30 cellular contexts compared by ENCODE assay signal in the genomic region with DNA sequence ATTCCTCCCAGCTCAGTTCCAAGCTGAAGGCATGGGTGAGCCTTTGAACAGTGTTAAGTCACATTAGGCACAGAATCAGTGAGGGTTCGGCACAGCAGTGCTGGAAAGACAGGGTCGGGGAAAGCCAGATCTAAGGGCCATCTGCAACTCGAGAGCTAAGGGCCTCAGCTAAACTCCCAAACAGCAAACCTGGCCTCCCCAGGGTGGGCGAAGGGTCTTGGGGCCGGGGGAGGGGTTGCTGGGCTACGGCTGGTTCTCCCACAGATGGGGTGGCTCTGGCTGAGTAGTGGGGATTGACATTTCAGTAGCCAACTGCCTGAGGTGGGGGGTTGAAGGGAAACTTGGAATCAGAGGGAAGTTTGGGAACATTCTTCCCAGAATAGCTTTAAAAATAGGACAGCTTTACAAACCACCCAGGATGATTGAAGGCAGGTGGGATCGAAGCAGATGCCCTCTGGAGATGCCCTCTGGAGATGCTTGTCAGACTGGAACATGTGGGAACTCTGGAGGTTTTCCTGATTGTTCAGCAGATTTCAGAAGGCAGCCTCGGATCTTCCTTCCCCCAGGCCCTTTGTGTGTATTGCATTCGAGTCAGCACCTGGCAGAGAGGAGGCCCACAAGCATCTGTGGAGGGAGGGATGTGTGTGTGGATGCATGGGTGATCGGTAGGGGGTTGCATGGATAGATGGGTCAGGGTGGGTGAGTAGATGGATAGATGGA.
DNase-seq lines count a peak whose midpoint lies in the region; ATAC-seq and TF ChIP-seq lines count a peak whose summit lies in the region.
"Had no signal": no experiment of that assay in that cellular context is flagged by ENCODE, and none has a peak within 500 bp of the region (broad histone marks: within the 10 kb centered on the region; RNA-seq: fewer than 3 reads in every experiment).

No MANE protein-coding gene starts in this region.

- H3K4me3 ChIP-seq in coronary artery (no peak overlapping the region), suprapubic skin (no peak overlapping the region)
- H3K4me3 ChIP-seq: HAP-1, hepatocyte, psoas muscle, SK-N-MC, thyroid gland had no signal

- H3K9me3 Mint-ChIP-seq in activated CD8-positive, alpha-beta memory T cell treated with anti-CD3 and anti-CD28 coated beads, Interleukin-2, amount 10 ng/mL, durations not matched to agents 7 days and 5 days (ENCODE audit: low read depth): no peaks in the 10 kb centered on the region
- no peaks in the 10 kb centered on the region for H3K9me3 Mint-ChIP-seq in neural crest cell
- H3K9me3 Mint-ChIP-seq: activated T-helper 1 cell treated with anti-CD3 and anti-CD28 coated beads, Interleukin-12 subunit alpha, Interleukin-12 subunit beta, Interleukin-2, Interleukin-4 antibody, amounts not matched to agents 30 ng/mL and 10 ng/mL and 1 ng/mL, durations not matched to agents 14 hours and 24 hours and 36 hours; CD4-positive, alpha-beta T cell had no signal

- H3K27me3 Mint-ChIP-seq in activated CD8-positive, alpha-beta memory T cell treated with anti-CD3 and anti-CD28 coated beads, Interleukin-2, amount 10 ng/mL, durations not matched to agents 7 days and 5 days: peaks cover 3% of the 10 kb centered on the region
- H3K27me3 Mint-ChIP-seq in neural crest cell (ENCODE audit: low read depth): no peaks in the 10 kb centered on the region
- H3K27me3 Mint-ChIP-seq: CD4-positive, alpha-beta T cell had no signal

- TF ChIP-seq CTCF in coronary artery (IDR thresholded peaks at IDR 0.05) (no peak), neural crest cell (conservative IDR thresholded peaks at IDR 0.05) (no peak), suprapubic skin (IDR thresholded peaks at IDR 0.05) (no peak), GM13977 (IDR thresholded peaks at IDR 0.05; ENCODE audit: extremely low read depth, insufficient read depth, missing control alignments) (no peak)

- peaks cover 12% of the 10 kb centered on the region for H3K4me1 ChIP-seq in suprapubic skin
- H3K4me1 ChIP-seq: HAP-1 had no signal

- peaks cover 4% of the 10 kb centered on the region for H3K4me1 Mint-ChIP-seq in activated CD8-positive, alpha-beta memory T cell treated with anti-CD3 and anti-CD28 coated beads, Interleukin-2, amount 10 ng/mL, durations not matched to agents 7 days and 5 days
- H3K4me1 Mint-ChIP-seq in neural crest cell: no peaks in the 10 kb centered on the region

- no peak for TF ChIP-seq POLR2A in suprapubic skin (IDR thresholded peaks at IDR 0.05)

- no peak overlapping the region for H3K4me3 Mint-ChIP-seq in activated CD8-positive, alpha-beta memory T cell treated with anti-CD3 and anti-CD28 coated beads, Interleukin-2, amount 10 ng/mL, durations not matched to agents 7 days and 5 days
- no peak overlapping the region for H3K4me3 Mint-ChIP-seq in neural crest cell
- H3K4me3 Mint-ChIP-seq: activated CD4-positive, alpha-beta T cell treated with anti-CD3 and anti-CD28 coated beads, Interleukin-2, amount 10 ng/mL, durations not matched to agents 24 days and 14 days; activated T-helper 1 cell treated with anti-CD3 and anti-CD28 coated beads, Interleukin-12 subunit alpha, Interleukin-12 subunit beta, Interleukin-2, Interleukin-4 antibody, amounts not matched to agents 30 ng/mL and 10 ng/mL and 1 ng/mL, durations not matched to agents 14 hours and 24 hours and 36 hours; CD4-positive, alpha-beta T cell had no signal

- no peaks in the 10 kb centered on the region for H3K27me3 ChIP-seq in suprapubic skin
- H3K27me3 ChIP-seq: hepatocyte, thyroid gland had no signal

- no peak overlapping the region for H3K27ac Mint-ChIP-seq in activated CD8-positive, alpha-beta memory T cell treated with anti-CD3 and anti-CD28 coated beads, Interleukin-2, amount 10 ng/mL, durations not matched to agents 7 days and 5 days
- H3K27ac Mint-ChIP-seq in neural crest cell (ENCODE audit: unreplicated experiment): peak overlapping the region; percentile 27
- H3K27ac Mint-ChIP-seq: activated CD4-positive, alpha-beta T cell treated with anti-CD3 and anti-CD28 coated beads, Interleukin-2, amount 10 ng/mL, durations not matched to agents 24 days and 14 days; activated naive CD4-positive, alpha-beta T cell treated with anti-CD3 and anti-CD28 coated beads, Interleukin-2, amount 50 U/mL, for 72 hours; activated T-helper 1 cell treated with anti-CD3 and anti-CD28 coated beads, Interleukin-12 subunit alpha, Interleukin-12 subunit beta, Interleukin-2, Interleukin-4 antibody, amounts not matched to agents 30 ng/mL and 10 ng/mL and 1 ng/mL, durations not matched to agents 14 hours and 24 hours and 36 hours; CD4-positive, alpha-beta T cell had no signal

- WGBS in suprapubic skin: 79% methylated on average over 10 of the region's 10 CpGs

- CTCF ChIA-PET in activated CD8-positive, alpha-beta memory T cell treated with anti-CD3 and anti-CD28 coated beads, Interleukin-2, amount 10 ng/mL, durations not matched to agents 7 days and 5 days (lab: Charles Lee): interaction anchor here (1.2 kb wide), 1 partner anchor 17 kb away, joined by 3 read pairs; no protein-coding TSS in a partner anchor

- H3K36me3 Mint-ChIP-seq in activated CD8-positive, alpha-beta memory T cell treated with anti-CD3 and anti-CD28 coated beads, Interleukin-2, amount 10 ng/mL, durations not matched to agents 7 days and 5 days: peaks cover 1% of the 10 kb centered on the region
- peaks cover 6% of the 10 kb centered on the region for H3K36me3 Mint-ChIP-seq in neural crest cell (ENCODE audit: low read depth)
- H3K36me3 Mint-ChIP-seq: activated naive CD4-positive, alpha-beta T cell treated with anti-CD3 and anti-CD28 coated beads, Interleukin-2, amount 50 U/mL, for 72 hours had no signal

- H3K27ac ChIP-seq in coronary artery (peak overlapping the region in 1 of 2 donors; percentile 48), suprapubic skin (no peak overlapping the region)
- H3K27ac ChIP-seq: hepatocyte, KMS-11, psoas muscle, SK-N-MC, thyroid gland, VCaP had no signal

- peak; percentile 3 for DNase-seq in activated CD8-positive, alpha-beta memory T cell treated with anti-CD3 and anti-CD28 coated beads, Interleukin-2, amount 50 U/mL, for 4 hours
- no peak for DNase-seq in activated CD8-positive, alpha-beta memory T cell treated with anti-CD3 and anti-CD28 coated beads, Interleukin-2, amount 10 ng/mL, durations not matched to agents 7 days and 5 days
- DNase-seq in coronary artery (ENCODE audit: low spot score): peak; percentile 55
- DNase-seq in neural crest cell (ENCODE audit: low read depth, low spot score): no peak
- DNase-seq in suprapubic skin (ENCODE audit: low spot score in 2 of 2): peak; percentile 10 to 31
- DNase-seq in GM13977 (ENCODE audit: low spot score): no peak
- no peak for DNase-seq in germinal center (ENCODE audit: low spot score)
- DNase-seq: 8988T; activated CD4-positive, alpha-beta T cell treated with anti-CD3 and anti-CD28 coated beads, Interleukin-2, amount 10 ng/mL, durations not matched to agents 24 days and 14 days; effector CD4-positive, alpha-beta T cell; EL; midbrain; NCI-H146; NCI-H2171; NCI-H524; stimulated activated CD4-positive, alpha-beta T cell treated with anti-CD3 and anti-CD28 coated beads, Interleukin-4, amount 100 ng/mL, for 24 hours; stimulated activated naive CD8-positive, alpha-beta T cell treated with anti-CD3 and anti-CD28 coated beads, Interleukin-15, Interleukin-2, amounts not matched to agents 100 U/mL and 50 U/mL, for 24 hours; T-helper 2 cell had no signal

- no peaks in the 10 kb centered on the region for H3K36me3 ChIP-seq in suprapubic skin
- H3K36me3 ChIP-seq: HAP-1, thyroid gland had no signal

- TF ChIP-seq EP300 in suprapubic skin (IDR thresholded peaks at IDR 0.05): no peak

- ATAC-seq in activated CD8-positive, alpha-beta memory T cell treated with anti-CD3 and anti-CD28 coated beads, Interleukin-2, amount 10 ng/mL, durations not matched to agents 7 days and 5 days: no peak
- ATAC-seq in GM19324 (IDR thresholded peaks at IDR 0.05; ENCODE audit: low FRiP score, unreplicated experiment): no peak
- ATAC-seq: activated naive CD4-positive, alpha-beta T cell treated with anti-CD3 and anti-CD28 coated beads, Interleukin-2, amount 50 U/mL, for 72 hours; left lobe of liver; psoas muscle; stimulated activated naive CD8-positive, alpha-beta T cell treated with anti-CD3 and anti-CD28 coated beads, Interleukin-15, Interleukin-2, amounts not matched to agents 100 U/mL and 50 U/mL, for 24 hours had no signal

- in situ Hi-C loops in GM13977 (cut with MboI; ENCODE audit: low pct_unique_long_range_greater_than_20kb, low sequenced_read_pairs, unreplicated experiment): no loop called here

- H3K9me3 ChIP-seq in suprapubic skin: no peaks in the 10 kb centered on the region
- H3K9me3 ChIP-seq: HAP-1, psoas muscle, thyroid gland had no signal

Comparison
In these comparisons a context has a peak if more than half of its experiments do, and no peak if none do; other contexts are left out.
1. DNase-seq: peak in activated CD8-positive, alpha-beta memory T cell treated with anti-CD3 and anti-CD28 coated beads, Interleukin-2, amount 50 U/mL, for 4 hours (single experiment), coronary artery (single experiment) and suprapubic skin (2 of 2); none in activated CD8-positive, alpha-beta memory T cell treated with anti-CD3 and anti-CD28 coated beads, Interleukin-2, amount 10 ng/mL, durations not matched to agents 7 days and 5 days (single experiment), neural crest cell (single experiment), GM13977 (single experiment) and germinal center (single experiment).